1 cellular context compared by ENCODE assay signal in genomic region chr2:9477914-9478313, GRCh38.
TF ChIP-seq lines count a peak whose summit lies in the region.

No MANE protein-coding gene starts in this region.

TF ChIP-seq in K562, 482 proteins besides CTCF, POLR2A, EP300 and RAD21:
- TF ChIP-seq ZNF518B (CRISPR knock-in tag; IDR thresholded peaks at IDR 0.05) (no peak), BRF2 (IDR thresholded peaks at IDR 0.05; ENCODE audit: borderline replicate concordance, insufficient read depth, insufficient read length) (no peak), RB1 (IDR thresholded peaks at IDR 0.05; ENCODE audit: low read depth) (no peak), ZNF280A (IDR thresholded peaks at IDR 0.05; ENCODE audit: low read depth, partially characterized antibody) (no peak), STAG1 (CRISPR knock-in tag; IDR thresholded peaks at IDR 0.05; ENCODE audit: borderline replicate concordance) (no peak), ERF (CRISPR knock-in tag; IDR thresholded peaks at IDR 0.05) (no peak), ZNF431 (CRISPR knock-in tag; IDR thresholded peaks at IDR 0.05) (no peak), MIER1 (IDR thresholded peaks at IDR 0.05; ENCODE audit: low read depth) (no peak), PHB (CRISPR knock-in tag; IDR thresholded peaks at IDR 0.05) (no peak), GTF3C2 (IDR thresholded peaks at IDR 0.05; ENCODE audit: borderline replicate concordance, extremely low read depth, insufficient read length) (no peak)
TF ChIP-seq in K562: peak in this region for 0.
